2 cellular contexts compared by ENCODE assay signal in genomic region chr7:108413782-108414492, GRCh38.
A peak's percentile ranks its signal among the peaks of the same experiment; 100 is the strongest.
TF ChIP-seq lines count a peak whose summit lies in the region.

No MANE protein-coding gene starts in this region.

TF ChIP-seq in GM23338, 12 proteins besides CTCF, POLR2A, EP300 and RAD21:
- no peak for TF ChIP-seq ETS1 (IDR thresholded peaks at IDR 0.05)
- TF ChIP-seq ZNF462 (CRISPR knock-in tag; IDR thresholded peaks at IDR 0.05), result 0 out of 2 replicates have a peak, but pooled peaks have one; percentile 6
- no peak for TF ChIP-seq JUNB (IDR thresholded peaks at IDR 0.05; ENCODE audit: unreplicated experiment)
TF ChIP-seq in GM23338: peak in this region for 1.

TF ChIP-seq in H1, 55 proteins besides CTCF, POLR2A, EP300 and RAD21:
- TF ChIP-seq YY1 (IDR thresholded peaks at IDR 0.05; ENCODE audit: low read depth, low read length) (peak; percentile 70; the same call in 1 of the 2 replicates), TAF7 (optimal IDR thresholded peaks at IDR 0.05; ENCODE audit: borderline replicate concordance, low read depth, low read length) (no peak), TEAD4 (IDR thresholded peaks at IDR 0.05; ENCODE audit: low read depth, low read length) (peak; percentile 49; the same call in 1 of the 2 replicates)
